2 cellular contexts compared by ENCODE assay signal in genomic region chr17:20010099-20010863, GRCh38.
TF ChIP-seq lines count a peak whose summit lies in the region.

No MANE protein-coding gene starts in this region.

TF ChIP-seq in HEK293, 187 proteins besides CTCF, POLR2A, EP300 and RAD21 (continued from another document and continues in another):
- peak; percentile 64; the same call in 1 of the 2 replicates for TF ChIP-seq ZNF362 (tag by site-specific recombination; IDR thresholded peaks at IDR 0.05)
- TF ChIP-seq ZNF239 (tag by site-specific recombination; IDR thresholded peaks at IDR 0.05), result no peak
- TF ChIP-seq ZNF394 (tag by site-specific recombination; IDR thresholded peaks at IDR 0.05; ENCODE audit: borderline replicate concordance), result no peak
- no peak for TF ChIP-seq KLF16 (tag by site-specific recombination; IDR thresholded peaks at IDR 0.05)
- 0 out of 2 replicates have a peak, but pooled peaks have one; percentile 3 for TF ChIP-seq ZBTB20 (tag by site-specific recombination; IDR thresholded peaks at IDR 0.05)
- no peak for TF ChIP-seq ZNF157 (tag by site-specific recombination; IDR thresholded peaks at IDR 0.05)
- no peak for TF ChIP-seq HOXC10 (CRISPR knock-in tag; IDR thresholded peaks at IDR 0.05)
- no peak for TF ChIP-seq ZNF510 (tag by site-specific recombination; IDR thresholded peaks at IDR 0.05; ENCODE audit: insufficient replicate concordance)
- TF ChIP-seq ZNF155 (tag by site-specific recombination; IDR thresholded peaks at IDR 0.05), result no peak
- TF ChIP-seq ZNF248 (tag by site-specific recombination; IDR thresholded peaks at IDR 0.05), result no peak
- no peak for TF ChIP-seq ZNF768 (tag by site-specific recombination; IDR thresholded peaks at IDR 0.05)
- TF ChIP-seq ZNF488 (tag by site-specific recombination; IDR thresholded peaks at IDR 0.05), result no peak
- TF ChIP-seq ZNF629 (tag by site-specific recombination; IDR thresholded peaks at IDR 0.05), result 0 out of 2 replicates have a peak, but pooled peaks have one; percentile 2
- no peak for TF ChIP-seq ZBTB7A (tag by site-specific recombination; IDR thresholded peaks at IDR 0.05; ENCODE audit: low read depth)
- no peak for TF ChIP-seq ZNF843 (tag by site-specific recombination; IDR thresholded peaks at IDR 0.05)
- no peak for TF ChIP-seq ZNF48 (tag by site-specific recombination; IDR thresholded peaks at IDR 0.05)
- TF ChIP-seq ZSCAN23 (tag by site-specific recombination; IDR thresholded peaks at IDR 0.05), result 0 out of 2 replicates have a peak, but pooled peaks have one; percentile 37
- TF ChIP-seq KLF10 (tag by site-specific recombination; IDR thresholded peaks at IDR 0.05), result no peak
- peak; percentile 89 for TF ChIP-seq PRDM1 (tag by site-specific recombination; IDR thresholded peaks at IDR 0.05)
- TF ChIP-seq ZNF426 (tag by site-specific recombination; IDR thresholded peaks at IDR 0.05), result no peak
- no peak for TF ChIP-seq ZNF518A (tag by site-specific recombination; conservative IDR thresholded peaks at IDR 0.05; ENCODE audit: low read depth)
- TF ChIP-seq ZNF707 (tag by site-specific recombination; IDR thresholded peaks at IDR 0.05), result no peak
- TF ChIP-seq ZSCAN18 (tag by site-specific recombination; IDR thresholded peaks at IDR 0.05), result no peak
- no peak for TF ChIP-seq YY1 (tag by site-specific recombination; IDR thresholded peaks at IDR 0.05)

TF ChIP-seq in GM12878, 131 proteins besides CTCF, POLR2A, EP300 and RAD21:
- no peak for TF ChIP-seq E2F4 (IDR thresholded peaks at IDR 0.05; ENCODE audit: low read depth, low read length)
- no peak for TF ChIP-seq IRF5 (IDR thresholded peaks at IDR 0.05; ENCODE audit: borderline replicate concordance)
- TF ChIP-seq ATF7 (IDR thresholded peaks at IDR 0.05; ENCODE audit: low read depth), result no peak
- TF ChIP-seq FOXK2 (IDR thresholded peaks at IDR 0.05), result no peak
- TF ChIP-seq PML (IDR thresholded peaks at IDR 0.05; ENCODE audit: low read length), result no peak
- no peak for TF ChIP-seq SP1 (IDR thresholded peaks at IDR 0.05; ENCODE audit: low read depth, low read length)
- TF ChIP-seq DPF2 (IDR thresholded peaks at IDR 0.05), result no peak
- no peak for TF ChIP-seq ASH2L (IDR thresholded peaks at IDR 0.05; ENCODE audit: borderline replicate concordance, low read depth)
- no peak for TF ChIP-seq NR2C2 (IDR thresholded peaks at IDR 0.05; ENCODE audit: borderline replicate concordance, control insufficient read depth, insufficient read length, low read depth)
- TF ChIP-seq MTA2 (IDR thresholded peaks at IDR 0.05; ENCODE audit: low read depth), result no peak
- TF ChIP-seq NKRF (conservative IDR thresholded peaks at IDR 0.05), result no peak
- TF ChIP-seq JUND (IDR thresholded peaks at IDR 0.05; ENCODE audit: low read depth, low read length), result no peak
- no peak for TF ChIP-seq SUZ12 (IDR thresholded peaks at IDR 0.05; ENCODE audit: unreplicated experiment)
